In the genomic region with DNA sequence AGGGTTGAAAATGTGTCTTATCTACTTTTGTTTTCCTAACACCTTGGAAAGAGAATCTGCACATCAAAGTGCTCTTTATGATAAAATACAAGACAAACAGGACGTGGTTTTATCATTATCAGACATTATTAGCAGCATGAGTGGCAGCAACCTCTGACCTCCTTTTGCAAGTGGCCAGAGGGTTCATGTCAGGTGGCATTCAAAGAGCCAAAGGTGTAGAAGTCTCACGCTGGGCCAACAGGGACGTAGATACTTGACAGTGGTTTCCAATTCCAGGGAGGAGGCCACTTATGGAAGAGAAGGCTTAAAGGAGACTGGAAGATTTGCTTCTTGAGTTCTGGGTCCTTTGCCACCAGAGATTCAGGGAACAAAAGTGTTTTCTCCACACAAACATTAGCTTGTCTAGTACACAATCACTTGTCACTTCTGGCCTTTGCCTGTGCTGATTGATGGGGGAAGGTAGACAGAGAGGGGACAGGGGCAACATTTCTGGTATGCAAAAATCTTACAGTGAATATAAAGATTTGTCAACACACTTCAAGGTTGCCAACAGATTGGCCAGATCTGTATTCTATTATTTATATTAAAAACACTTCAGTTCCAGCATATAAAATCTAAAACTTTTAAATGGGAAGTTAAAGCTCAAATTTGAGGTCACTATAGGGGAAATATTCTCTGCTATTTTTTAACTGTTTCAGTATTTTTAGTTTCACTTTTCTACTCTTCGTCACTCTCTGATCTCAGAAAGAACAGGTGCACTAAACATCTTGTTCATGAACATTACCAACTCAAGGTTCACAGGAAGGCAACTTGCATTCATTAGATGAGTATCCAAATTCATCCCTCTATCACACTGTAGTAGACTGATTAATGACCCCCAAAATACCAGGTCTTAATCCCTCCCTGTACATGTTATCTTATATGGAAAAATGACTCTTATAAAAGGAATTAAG, we compare ENCODE assay signal across 10 cellular contexts. TPM values are rescaled to one million over a fixed set of nuclear protein-coding genes. Genes with fewer than 3 reads are reported as not detected.
DNase-seq lines count a peak whose midpoint lies in the region; ATAC-seq, FAIRE-seq and TF ChIP-seq lines count a peak whose summit lies in the region.
"Had no signal": no experiment of that assay in that cellular context is flagged by ENCODE, and none has a peak within 500 bp of the region (broad histone marks: within the 10 kb centered on the region; RNA-seq: fewer than 3 reads in every experiment).

No MANE protein-coding gene starts in this region.

- SMC1A ChIA-PET in GM12878 (lab: Charles Lee; ENCODE audit: uncharacterized antibody, unreplicated experiment) = interaction anchor here (0.6 to 3.0 kb wide), 13 partner anchors 9 to 1298 kb away, joined by 3 to 11 read pairs (median 4); partner anchors contain the start of genes FBXO30 and SHPRH

- H3K9me2 ChIP-seq in GM23248 (ENCODE audit: insufficient read depth) = no peaks in the 10 kb centered on the region

- in situ Hi-C loops in GM12878 (cut with MboI) (no loop called here), GM23248 (cut with MboI) (no loop called here)

- no peak for FAIRE-seq in GM12878 (lab: Jason Lieb, UNC)
- FAIRE-seq: RCC 7860 had no signal

- RAD21 ChIA-PET in GM12878 (lab: Charles Lee; ENCODE audit: unreplicated experiment) = interaction anchor here (0.8 to 2.4 kb wide), 9 partner anchors 17 to 134 kb away, joined by 3 to 16 read pairs (median 4); partner anchors contain the start of genes EPM2A and FBXO30

- H3K36me3 ChIP-seq in GM12878 (ENCODE audit: control insufficient read depth in 2 of 2, insufficient read depth in 2 of 2, low read length in 1 of 2) = no peaks in the 10 kb centered on the region
- no peaks in the 10 kb centered on the region for H3K36me3 ChIP-seq in GM23248 (ENCODE audit: low read depth)
- H3K36me3 ChIP-seq in right atrium auricular region = no peaks in the 10 kb centered on the region

- TF ChIP-seq CTCF in GM12878 (IDR thresholded peaks at IDR 0.05 in 2 of 3, conservative IDR thresholded peaks at IDR 0.05 in 1 of 3; ENCODE audit: control insufficient read depth in 2 of 3, extremely low read depth in 1 of 3, insufficient read depth in 1 of 3, low read depth in 3 of 3, low read length in 3 of 3) (no peak), right atrium auricular region (IDR thresholded peaks at IDR 0.05) (no peak)

- no peaks in the 10 kb centered on the region for H3F3A ChIP-seq in GM23248 (ENCODE audit: insufficient read depth)

- peak overlapping the region; percentile 38 for H3K4me3 ChIP-seq in GM12878
- no peak overlapping the region for H3K4me3 ChIP-seq in GM23248
- H3K4me3 ChIP-seq in right atrium auricular region = no peak overlapping the region

- CTCF ChIA-PET in GM12878 (lab: Yijun Ruan, JAX) = interaction anchor here (0.7 to 2.1 kb wide), 6 partner anchors 11 to 129 kb away, joined by 3 to 7 read pairs (median 4); no protein-coding TSS in a partner anchor

- H3K4me1 ChIP-seq in GM12878 (ENCODE audit: control insufficient read depth, insufficient read depth, low read length) = peaks cover 35% of the 10 kb centered on the region
- no peaks in the 10 kb centered on the region for H3K4me1 ChIP-seq in GM23248 (ENCODE audit: insufficient read depth)
- peaks cover 0 to 7% of the 10 kb centered on the region in 2 donors for H3K4me1 ChIP-seq in right atrium auricular region

- H3K79me2 ChIP-seq in GM12878 (ENCODE audit: control insufficient read depth, insufficient read depth, low read length) (no peaks in the 10 kb centered on the region), GM23248 (ENCODE audit: insufficient read depth) (no peaks in the 10 kb centered on the region)

- no peak for TF ChIP-seq EP300 in GM12878 (IDR thresholded peaks at IDR 0.05; ENCODE audit: borderline replicate concordance in 1 of 2, control insufficient read depth in 1 of 2, low read depth in 2 of 2, low read length in 2 of 2)

- peak overlapping the region; percentile 46 for H3K9ac ChIP-seq in GM12878 (ENCODE audit: control insufficient read depth, insufficient read depth, low read length)
- H3K9ac ChIP-seq in GM23248 = no peak overlapping the region

- BruUV-seq in GM12878 (replicated peaks; lab: Mats Ljungman, UMichigan) = no TSS peak

- H3K27me3 ChIP-seq in GM12878 (replicated peaks in 1 of 2; ENCODE audit: control insufficient read depth in 2 of 2, insufficient read depth in 2 of 2, low read length in 1 of 2) (no peaks in the 10 kb centered on the region), GM23248 (replicated peaks; ENCODE audit: insufficient read depth) (no peaks in the 10 kb centered on the region), right atrium auricular region (no peaks in the 10 kb centered on the region)

- no peak for TF ChIP-seq RAD21 in GM12878 (IDR thresholded peaks at IDR 0.05; ENCODE audit: insufficient read depth, low read depth, low read length)

- 22% methylated on average over 4 of the region's 4 CpGs for WGBS in GM12878 (ENCODE audit: insufficient coverage, insufficient replicate concordance, low lambda C conversion rate, missing lambda C conversion rate)
- 82 to 84% methylated on average over 4 of the region's 4 CpGs for WGBS in GM23248 (ENCODE audit: low coverage in 1 of 2, low lambda C conversion rate in 2 of 2, missing lambda C conversion rate in 2 of 2), 2 experiments

- no peaks in the 10 kb centered on the region for H3K9me3 ChIP-seq in GM12878 (replicated peaks; ENCODE audit: control insufficient read depth, insufficient read depth, low read length)
- H3K9me3 ChIP-seq in GM23248 (ENCODE audit: low read depth) = no peaks in the 10 kb centered on the region
- H3K9me3 ChIP-seq in right atrium auricular region = no peaks in the 10 kb centered on the region

- ATAC-seq in GM18502 (IDR thresholded peaks at IDR 0.05; ENCODE audit: poor library complexity, unreplicated experiment) (peak; percentile 56), GM21390 (IDR thresholded peaks at IDR 0.05; ENCODE audit: unreplicated experiment) (peak; percentile 67), HG03439 (IDR thresholded peaks at IDR 0.05; ENCODE audit: unreplicated experiment) (peak; percentile 72), GM12878 (peak; percentile 57)

- TF ChIP-seq POLR2A in GM12878 (IDR thresholded peaks at IDR 0.05; ENCODE audit: low read depth, low read length) = no peak

- H2AFZ ChIP-seq in GM12878 (ENCODE audit: control insufficient read depth, low read depth, low read length) (peak overlapping the region; percentile 65), GM23248 (no peak overlapping the region)

- no peaks in the 10 kb centered on the region for H4K20me1 ChIP-seq in GM12878 (ENCODE audit: control insufficient read depth, insufficient read depth)
- H4K20me1 ChIP-seq in GM23248 (ENCODE audit: insufficient read depth) = no peaks in the 10 kb centered on the region

- intact Hi-C loops in GM12878 (cut with micrococcal nuclease; ENCODE audit: unreplicated experiment) = no loop called here

- DNase-seq in GM12878 (ENCODE audit: low read depth, low spot score) (no peak), SW 1271 (lab: John Stamatoyannopoulos, UW) (no peak), DMS153 treated with DMSO at 0.1 percent for 48 hours (lab: John Stamatoyannopoulos, UW; ENCODE audit: unreplicated experiment) (no peak), GM23248 (no peak), right atrium auricular region (ENCODE audit: low spot score) (no peak)
- DNase-seq: aorta had no signal

- H3K27ac ChIP-seq in GM12878 (ENCODE audit: control insufficient read depth, insufficient read depth) (peak overlapping the region; percentile 77), GM23248 (no peak overlapping the region), right atrium auricular region (no peak overlapping the region)

- H3K4me2 ChIP-seq in GM12878 (ENCODE audit: control insufficient read depth, insufficient read depth) (peak overlapping the region; percentile 84), GM23248 (ENCODE audit: unreplicated experiment) (no peak overlapping the region)

- POLR2A ChIA-PET in GM12878 (lab: Charles Lee) = interaction anchor here (1.2 to 3.7 kb wide), 3 partner anchors 11 to 55 kb away, joined by 3 to 18 read pairs (median 7); partner anchors contain the start of gene FBXO30

TF ChIP-seq in GM12878, 131 proteins besides CTCF, POLR2A, EP300 and RAD21 (continues in another document):
- peak; percentile 18; the same call in 1 of the 2 replicates for TF ChIP-seq DPF2 (IDR thresholded peaks at IDR 0.05)
- peak; percentile 77 for TF ChIP-seq NR2C1 (IDR thresholded peaks at IDR 0.05)
- no peak for TF ChIP-seq BRCA1 (IDR thresholded peaks at IDR 0.05; ENCODE audit: low read depth, low read length)
- no peak for TF ChIP-seq JUNB (IDR thresholded peaks at IDR 0.05)
- TF ChIP-seq CREM (IDR thresholded peaks at IDR 0.05; ENCODE audit: low read depth) = no peak
- TF ChIP-seq MXI1 (IDR thresholded peaks at IDR 0.05; ENCODE audit: low read depth, low read length) = no peak
- TF ChIP-seq BCL11A (IDR thresholded peaks at IDR 0.05; ENCODE audit: low read depth, low read length) = no peak
- TF ChIP-seq ZNF384 (IDR thresholded peaks at IDR 0.05; ENCODE audit: borderline replicate concordance, low read depth, low read length) = no peak
- no peak for TF ChIP-seq KDM1A (IDR thresholded peaks at IDR 0.05; ENCODE audit: borderline replicate concordance)
- no peak for TF ChIP-seq BACH1 (IDR thresholded peaks at IDR 0.05; ENCODE audit: borderline replicate concordance)
- TF ChIP-seq SIX5 (IDR thresholded peaks at IDR 0.05; ENCODE audit: low read depth, low read length, severe bottlenecking) = no peak
- peak; percentile 8 for TF ChIP-seq IKZF1 (conservative IDR thresholded peaks at IDR 0.05)

RNA-seq across cellular contexts. Expression of gene FBXO30, which starts 52.1 kb away (rescaled TPM):
- 12.8 and 13.3 TPM in 2 replicates for total RNA-seq in GM12878 (2013; cell fraction: nucleolus; rRNA removed)
- total RNA-seq in GM12878 (2014; rRNA removed) = 5.3 and 6.6 TPM in 2 replicates
- 4.4 and 5.2 TPM in 2 replicates for total RNA-seq in GM12878 (2014; rRNA removed; fragmentation: Illumina TruSeq; extraction: Trizol)
- total RNA-seq in GM12878 (2021) = 6.9 and 7.2 TPM in 2 replicates
- polyA plus RNA-seq in GM12878 (2011; ENCODE audit: low read depth) = 2.0 TPM
- 5.3 and 7.3 TPM in 2 replicates for polyA plus RNA-seq in GM12878 (2011; rRNA removed)
- polyA plus RNA-seq in GM12878 (2011; cell fraction: cytosol; rRNA removed) = 1.5 and 1.7 TPM in 2 replicates
- polyA plus RNA-seq in GM12878 (2011; cell fraction: nucleus; rRNA removed) = 2.9 and 3.3 TPM in 2 replicates
- polyA plus RNA-seq in GM12878 (2012) = 3.0 and 3.3 TPM in 2 replicates
- polyA plus RNA-seq in GM12878 (2014; fragmentation: Illumina TruSeq; extraction: Trizol) = 5.9 and 7.1 TPM in 2 replicates
- polyA plus RNA-seq in GM12878 (2014; fragmentation: Nextera tagmentation; extraction: Ambion mirVana) = 1 to 10 TPM; 1.7 to 1.9 TPM
- polyA plus RNA-seq in GM12878 (2014; rRNA removed) = 3.0 and 3.8 TPM in 2 replicates
- polyA plus RNA-seq in GM12878 (2016; fragmentation: Nextera tagmentation; extraction: Ambion mirVana) = 1 to 10 TPM; 5.3 to 5.7 TPM
- 5.4 and 9.5 TPM in 2 replicates for polyA minus RNA-seq in GM12878 (2011; rRNA and poly(A)+ RNA removed)
- 2.3 and 2.8 TPM in 2 replicates for polyA minus RNA-seq in GM12878 (2011; cell fraction: cytosol; rRNA and poly(A)+ RNA removed)
- polyA minus RNA-seq in GM12878 (2011; cell fraction: nucleus; rRNA and poly(A)+ RNA removed) = 6.0 and 8.8 TPM in 2 replicates
- 9.4 and 12.6 TPM in 2 replicates for total RNA-seq in GM23248 (2014; rRNA removed; shearing (Covaris generic))
- polyA plus RNA-seq in GM23248 (2016; fragmentation: Nextera tagmentation; extraction: Ambion mirVana) = 7.4 and 8.5 TPM in 2 replicates
- 10 to 100 TPM in 1 of 2 donors, 1 to 10 TPM in 1; 9.8 to 10.9 TPM for total RNA-seq in right atrium auricular region
